ENCODE assay signal across 12 cellular contexts in the genomic region with DNA sequence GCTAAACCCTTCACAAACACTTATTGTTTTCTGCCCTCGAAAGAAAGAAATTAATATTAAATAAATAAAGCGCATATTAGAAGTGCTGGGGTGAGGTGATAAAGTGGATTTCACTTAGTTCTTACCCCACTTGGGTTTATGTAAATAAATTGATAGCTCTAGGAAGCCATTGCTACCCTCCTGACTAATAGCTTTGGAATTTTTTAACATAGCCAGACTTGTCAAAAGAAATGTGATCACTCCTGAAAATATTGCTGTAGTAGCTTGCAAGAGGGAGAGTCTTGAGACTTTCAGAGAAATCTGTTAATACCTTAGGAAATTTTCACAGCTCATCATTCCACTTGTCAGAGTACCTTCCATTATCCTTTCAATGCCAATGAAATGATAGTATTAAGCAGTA. TPM values are rescaled to one million over a fixed set of nuclear protein-coding genes. Genes with fewer than 3 reads are reported as not detected.
DNase-seq lines count a peak whose midpoint lies in the region; ATAC-seq and TF ChIP-seq lines count a peak whose summit lies in the region.
"Had no signal": no experiment of that assay in that cellular context is flagged by ENCODE, and none has a peak within 500 bp of the region (broad histone marks: within the 10 kb centered on the region; RNA-seq: fewer than 3 reads in every experiment).

No MANE protein-coding gene starts in this region.

- H3K27me3 Mint-ChIP-seq in chondrocyte (ENCODE audit: low read depth) (no peaks in the 10 kb centered on the region), Calu3 (ENCODE audit: unreplicated experiment) (no peaks in the 10 kb centered on the region), neural progenitor cell (ENCODE audit: insufficient read depth, low read depth) (no peaks in the 10 kb centered on the region)

- H3K4me1 ChIP-seq in A673 (ENCODE audit: insufficient read depth, low read length, poor library complexity, severe bottlenecking) (peaks cover 11% of the 10 kb centered on the region), HUES6 (ENCODE audit: control insufficient read depth, insufficient read depth, low read length) (peaks cover 37% of the 10 kb centered on the region), neural progenitor cell (peaks cover 5% of the 10 kb centered on the region)

- BruUV-seq in A673 (replicated peaks; lab: Mats Ljungman, UMichigan): no TSS peak
- no TSS peak for BruUV-seq in Calu3 (replicated peaks; lab: Mats Ljungman, UMichigan)

- H3K9me3 ChIP-seq in A673 (ENCODE audit: low read depth, low read length, poor library complexity, severe bottlenecking): no peaks in the 10 kb centered on the region
- H3K9me3 ChIP-seq in HUES6 (ENCODE audit: control insufficient read depth, insufficient read depth, low read depth, low read length): no peaks in the 10 kb centered on the region
- no peaks in the 10 kb centered on the region for H3K9me3 ChIP-seq in neural progenitor cell (ENCODE audit: low read depth)
- H3K9me3 ChIP-seq: ovary had no signal

- H3K27ac ChIP-seq in A673 (ENCODE audit: low read depth, low read length, poor library complexity, severe bottlenecking) (no peak overlapping the region), HUES6 (ENCODE audit: low read depth, low read length) (peak overlapping the region; percentile 82), neural progenitor cell (no peak overlapping the region)
- H3K27ac ChIP-seq: ovary had no signal

- no peak for TF ChIP-seq CTCF in A673 (conservative IDR thresholded peaks at IDR 0.05; ENCODE audit: low read depth, low read length)
- no peak for TF ChIP-seq CTCF in chondrocyte (IDR thresholded peaks at IDR 0.05)
- no peak for TF ChIP-seq CTCF in Calu3 (IDR thresholded peaks at IDR 0.05; ENCODE audit: unreplicated experiment)
- TF ChIP-seq CTCF in neural progenitor cell (IDR thresholded peaks at IDR 0.05): no peak

- intact Hi-C loops in A673 (cut with micrococcal nuclease; ENCODE audit: unreplicated experiment) (no loop called here), Calu3 (cut with micrococcal nuclease; ENCODE audit: unreplicated experiment) (loop anchor here (10.0 kb wide), 1 partner anchor 48 kb away; no protein-coding TSS in a partner anchor)

- H2AFZ ChIP-seq in neural progenitor cell (replicated peaks): no peak overlapping the region

- H3K36me3 ChIP-seq in A673 (ENCODE audit: insufficient read depth, low read length, poor library complexity, severe bottlenecking) (peaks cover 43% of the 10 kb centered on the region), HUES6 (ENCODE audit: control insufficient read depth, insufficient read depth, low read length) (peaks cover 32% of the 10 kb centered on the region), neural progenitor cell (peaks cover under 1% of the 10 kb centered on the region)
- H3K36me3 ChIP-seq: ovary had no signal

- CTCF ChIA-PET in A673 (lab: Charles Lee) (no interaction called here), Calu3 (lab: Charles Lee) (interaction anchor here (0.7 kb wide), 1 partner anchor 8 kb away, joined by 3 read pairs; the partner anchor contains the start of gene ARL5B)

- H3K79me2 ChIP-seq in neural progenitor cell (ENCODE audit: low read depth): peaks cover 96% of the 10 kb centered on the region

- ATAC-seq in GM21447 (IDR thresholded peaks at IDR 0.05; ENCODE audit: unreplicated experiment): no peak
- ATAC-seq: left lobe of liver had no signal

- POLR2A ChIA-PET in A673 (lab: Charles Lee; ENCODE audit: low non-redundant PET): no interaction called here

- peaks cover 54% of the 10 kb centered on the region for H4K20me1 ChIP-seq in neural progenitor cell (ENCODE audit: low read depth)

- H3K27me3 ChIP-seq in A673 (replicated peaks; ENCODE audit: insufficient read depth, low read depth, low read length, poor library complexity) (no peaks in the 10 kb centered on the region), HUES6 (ENCODE audit: control insufficient read depth, insufficient read depth, low read length) (no peaks in the 10 kb centered on the region), neural progenitor cell (no peaks in the 10 kb centered on the region)
- H3K27me3 ChIP-seq: ovary had no signal

- H3K4me3 Mint-ChIP-seq in chondrocyte (ENCODE audit: unreplicated experiment) (no peak overlapping the region), Calu3 (ENCODE audit: low read depth, unreplicated experiment) (no peak overlapping the region), neural progenitor cell (no peak overlapping the region)

- no peaks in the 10 kb centered on the region for H3K9me3 Mint-ChIP-seq in chondrocyte (ENCODE audit: low read depth)
- H3K9me3 Mint-ChIP-seq in Calu3 (ENCODE audit: low read depth, unreplicated experiment): no peaks in the 10 kb centered on the region
- no peaks in the 10 kb centered on the region for H3K9me3 Mint-ChIP-seq in neural progenitor cell

- H3K4me2 ChIP-seq in neural progenitor cell: no peak overlapping the region

- H3K27ac Mint-ChIP-seq in chondrocyte (ENCODE audit: unreplicated experiment): peak overlapping the region; percentile 69
- H3K27ac Mint-ChIP-seq in Calu3 (ENCODE audit: unreplicated experiment): no peak overlapping the region
- no peak overlapping the region for H3K27ac Mint-ChIP-seq in neural progenitor cell

- no peaks in the 10 kb centered on the region for H3F3A ChIP-seq in neural progenitor cell (ENCODE audit: low read depth)

- H3K36me3 Mint-ChIP-seq in chondrocyte (ENCODE audit: low read depth) (peaks cover 5% of the 10 kb centered on the region), Calu3 (ENCODE audit: insufficient read depth, unreplicated experiment) (peaks cover 43% of the 10 kb centered on the region), neural progenitor cell (peaks cover 42% of the 10 kb centered on the region)

- H3K4me3 ChIP-seq in A673 (ENCODE audit: low read depth, low read length, poor library complexity, severe bottlenecking): no peak overlapping the region
- peak overlapping the region; percentile 46 for H3K4me3 ChIP-seq in HUES6 (ENCODE audit: low read depth, low read length)
- H3K4me3 ChIP-seq in neural progenitor cell: no peak overlapping the region
- H3K4me3 ChIP-seq: ovary had no signal

- H3K9ac ChIP-seq in HUES6 (ENCODE audit: low read length): peak overlapping the region; percentile 49
- no peak overlapping the region for H3K9ac ChIP-seq in neural progenitor cell

- H3K4me1 Mint-ChIP-seq in chondrocyte (ENCODE audit: low read depth) (peaks cover 46% of the 10 kb centered on the region), Calu3 (ENCODE audit: low read depth, unreplicated experiment) (peaks cover 30% of the 10 kb centered on the region), neural progenitor cell (peaks cover 2% of the 10 kb centered on the region)

- peak; percentile 39 for DNase-seq in A673 (ENCODE audit: low spot score)
- no peak for DNase-seq in chondrocyte (ENCODE audit: low spot score)
- DNase-seq in kidney glomerular epithelial cell (lab: John Stamatoyannopoulos, UW): peak; percentile 64
- DNase-seq in Calu3: no peak
- no peak for DNase-seq in NCI-H82 (lab: John Stamatoyannopoulos, UW)
- DNase-seq in neural progenitor cell (ENCODE audit: low spot score): no peak
- DNase-seq: NCI-H2081 treated with DMSO at 0.1 percent for 48 hours, OCI-M1, ovary had no signal

RNA-seq across cellular contexts. Expression of gene ARL5B, which starts 7.6 kb away (rescaled TPM):
- total RNA-seq in A673 (2021) (30.0 and 30.2 TPM in 2 replicates), chondrocyte (14.8 to 16.0 TPM (median 15.4 TPM) in 3 replicates), Calu3 (2022) (15.3 and 17.7 TPM in 2 replicates), neural progenitor cell (ENCODE audit: low replicate concordance) (73.5 and 108 TPM in 2 replicates)

RNA-seq across cellular contexts. Expression of gene NSUN6, which starts 15.4 kb away (rescaled TPM):
- 16.4 and 17.1 TPM in 2 replicates for total RNA-seq in A673 (2021)
- total RNA-seq in chondrocyte: 3.3 to 6.9 TPM (median 4.6 TPM) in 3 replicates
- 10.5 and 14.5 TPM in 2 replicates for total RNA-seq in Calu3 (2022)
- 20.3 and 21.9 TPM in 2 replicates for total RNA-seq in neural progenitor cell (ENCODE audit: low replicate concordance)

Comparison
In these comparisons a context has a peak if more than half of its experiments do, and no peak if none do; other contexts are left out.
1. DNase-seq: peak in A673 (single experiment) and kidney glomerular epithelial cell (single experiment); none in chondrocyte (single experiment), Calu3 (single experiment), NCI-H82 (single experiment) and neural progenitor cell (single experiment).